Comparison of ENCODE assay signal across 26 cellular contexts in the genomic region with DNA sequence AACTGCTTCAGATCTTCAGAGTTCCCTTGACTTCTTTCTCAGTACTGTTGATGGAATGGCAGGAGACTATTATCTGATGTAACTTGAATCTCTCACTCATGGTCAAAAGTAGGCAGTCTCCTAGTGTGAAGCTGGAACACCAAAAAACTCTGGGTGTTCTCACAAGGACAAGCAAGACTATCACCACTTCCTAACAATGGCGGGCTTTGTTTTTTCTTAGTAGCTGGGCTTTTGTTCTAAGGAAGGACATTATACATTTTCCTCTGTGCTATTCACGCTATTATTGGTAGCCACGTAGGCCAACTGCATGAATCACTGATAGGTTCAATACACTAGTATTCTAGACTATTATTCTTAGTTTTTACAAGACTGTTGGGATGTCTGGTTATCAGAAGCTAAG.
"Had no signal": no experiment of that assay in that cellular context is flagged by ENCODE, and none has a peak within 500 bp of the region (broad histone marks: within the 10 kb centered on the region; RNA-seq: fewer than 3 reads in every experiment).

No MANE protein-coding gene starts in this region.

- FAIRE-seq: bronchial epithelial cell, pancreas had no signal

- H3K27ac Mint-ChIP-seq: activated naive CD8-positive, alpha-beta T cell treated with anti-CD3 and anti-CD28 coated beads, Interleukin-2, amount 10 ng/mL, durations not matched to agents 7 days and 5 days; activated T-helper 2 cell treated with anti-CD3 and anti-CD28 coated beads, Interferon-gamma antibody, Interleukin-2, Interleukin-4, amounts not matched to agents 10 μg/mL and 5 μg/mL and 100 μg/mL, durations not matched to agents 14 hours and 24 hours and 36 hours; immature natural killer cell; natural killer cell treated with Interleukin-12 subunit alpha and Interleukin-12 subunit beta and Interleukin-15 and Interleukin-18, amount 100 ng/mL, for 72 hours; stimulated activated memory B cell treated with anti-CD40 and anti-IgM and Interleukin-4, amounts not matched to agents 10 μg/mL and 1 μg/mL and 100 μg/mL, for 72 hours; WTC11 had no signal

- H3K4me3 ChIP-seq: hepatocyte, lower lobe of right lung, pancreas, right lobe of liver, skin epidermis, stomach, upper lobe of right lung had no signal

- H3K27me3 ChIP-seq: foreskin keratinocyte, hepatocyte, pancreas, right lobe of liver, stomach, upper lobe of right lung had no signal

- H3K36me3 Mint-ChIP-seq: immature natural killer cell had no signal

- H2AFZ ChIP-seq: hepatocyte had no signal

- ATAC-seq: activated T-cell treated with anti-CD3 and anti-CD28 coated beads, Interleukin-2, amount 50 U/mL, for 4 hours; foreskin keratinocyte; left lobe of liver; lower lobe of right lung; natural killer cell treated with Interleukin-12 subunit alpha and Interleukin-12 subunit beta and Interleukin-15 and Interleukin-18, amount 100 ng/mL, for 72 hours; pancreas; right lobe of liver; stimulated activated memory B cell treated with anti-CD40 and anti-IgM and Interleukin-4, amounts not matched to agents 10 μg/mL and 1 μg/mL and 100 μg/mL, for 72 hours; upper lobe of right lung; WTC11 had no signal

- H3K4me1 ChIP-seq: foreskin keratinocyte, lower lobe of right lung, pancreas, right lobe of liver, upper lobe of right lung had no signal

- H3K27ac ChIP-seq: foreskin keratinocyte, hepatocyte, lower lobe of right lung, pancreas, right lobe of liver, skin epidermis, stomach, upper lobe of right lung had no signal

- DNase-seq: activated CD8-positive, alpha-beta memory T cell treated with anti-CD3 and anti-CD28 coated beads for 24 hours; activated CD8-positive, alpha-beta memory T cell treated with anti-CD3 and anti-CD28 coated beads, Interleukin-2, amount 50 U/mL, for 4 hours; activated naive CD4-positive, alpha-beta T cell; activated naive CD8-positive, alpha-beta T cell treated with anti-CD3 and anti-CD28 coated beads, Interleukin-2, amount 10 ng/mL, durations not matched to agents 7 days and 5 days; activated T-cell treated with anti-CD3 and anti-CD28 coated beads, Interleukin-2, amount 50 U/mL, for 4 hours; amniotic stem cell; cerebellar nuclear complex; effector memory CD4-positive, alpha-beta T cell; foreskin keratinocyte; glutamatergic neuron; immature natural killer cell; lower lobe of right lung; pancreas; right lobe of liver; stimulated activated CD4-positive, alpha-beta T cell treated with anti-CD3 and anti-CD28 coated beads, Interleukin-15, amount 100 ng/mL, for 24 hours; stomach; T-helper 9 cell; upper lobe of right lung had no signal

- H3K4me2 ChIP-seq: hepatocyte had no signal

- H3K36me3 ChIP-seq: lower lobe of right lung, pancreas, right lobe of liver, stomach, upper lobe of right lung had no signal

- H3K9me3 ChIP-seq: lower lobe of right lung, pancreas, right lobe of liver, upper lobe of right lung had no signal

- H3K79me2 ChIP-seq: hepatocyte had no signal
